ENCODE assay signal across 21 cellular contexts in the genomic region with DNA sequence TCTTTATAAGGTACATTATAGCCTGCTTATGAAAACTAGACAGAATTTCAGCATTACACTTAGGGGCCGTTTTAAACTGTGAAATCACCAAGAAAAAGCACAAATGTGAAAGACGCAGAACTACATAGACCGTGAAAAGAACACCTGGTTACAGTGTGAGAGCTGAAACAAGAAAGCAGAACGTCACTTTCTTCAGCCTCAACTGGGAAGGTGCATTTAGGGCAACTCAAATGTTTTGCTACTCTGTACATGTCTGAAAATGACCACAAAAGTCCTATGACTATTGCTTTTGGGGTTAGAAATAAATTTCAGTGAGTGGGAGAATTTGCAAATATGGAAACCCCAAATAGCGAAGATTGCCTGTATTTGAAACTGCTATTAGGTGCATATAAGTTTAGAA.
DNase-seq lines count a peak whose midpoint lies in the region; ATAC-seq and TF ChIP-seq lines count a peak whose summit lies in the region.
"Had no signal": no experiment of that assay in that cellular context is flagged by ENCODE, and none has a peak within 500 bp of the region (broad histone marks: within the 10 kb centered on the region; RNA-seq: fewer than 3 reads in every experiment).

No MANE protein-coding gene starts in this region.

- H3K4me1 ChIP-seq in MM.1S (ENCODE audit: low read length): peaks cover 26% of the 10 kb centered on the region

- ATAC-seq in GM18868 (IDR thresholded peaks at IDR 0.05; ENCODE audit: unreplicated experiment) (peak; percentile 78), GM21381 (IDR thresholded peaks at IDR 0.05; ENCODE audit: unreplicated experiment) (peak; percentile 41), HG02938 (IDR thresholded peaks at IDR 0.05; ENCODE audit: unreplicated experiment) (peak; percentile 48), Right ventricle myocardium superior (ENCODE audit: poor library complexity) (no peak)
- ATAC-seq in activated CD8-positive, alpha-beta T cell treated with anti-CD3 and anti-CD28 coated beads, Interleukin-2, amount 10 ng/mL, durations not matched to agents 7 days and 5 days: no peak
- ATAC-seq: activated T-cell treated with anti-CD3 and anti-CD28 coated beads, Interleukin-2, amount 50 U/mL, for 72 hours; CD8-positive, alpha-beta T cell; left colon had no signal

- H3K4me2 ChIP-seq in MM.1S (ENCODE audit: low read depth, low read length): peak overlapping the region; percentile 45

- no peak overlapping the region for H2AFZ ChIP-seq in MM.1S (ENCODE audit: low read length)

- H3K27me3 Mint-ChIP-seq in activated CD8-positive, alpha-beta T cell treated with anti-CD3 and anti-CD28 coated beads, Interleukin-2, amount 10 ng/mL, durations not matched to agents 7 days and 5 days (ENCODE audit: low read depth): no peaks in the 10 kb centered on the region
- H3K27me3 Mint-ChIP-seq: activated CD4-positive, alpha-beta memory T cell treated with anti-CD3 and anti-CD28 coated beads for 36 hours; activated naive CD8-positive, alpha-beta T cell treated with anti-CD3 and anti-CD28 coated beads for 36 hours had no signal

- H3K9me2 ChIP-seq in MM.1S (replicated peaks; ENCODE audit: insufficient read depth, low read length): no peaks in the 10 kb centered on the region

- no peaks in the 10 kb centered on the region for H3K9me3 ChIP-seq in MM.1S (replicated peaks; ENCODE audit: insufficient read depth, low read length)

- TF ChIP-seq CTCF in MM.1S (IDR thresholded peaks at IDR 0.05; ENCODE audit: low read length): no peak

- CTCF ChIA-PET in activated CD8-positive, alpha-beta T cell treated with anti-CD3 and anti-CD28 coated beads, Interleukin-2, amount 10 ng/mL, durations not matched to agents 7 days and 5 days (lab: Charles Lee): no interaction called here

- H3K79me2 ChIP-seq in MM.1S (ENCODE audit: low read length): no peaks in the 10 kb centered on the region

- H3K27me3 ChIP-seq in MM.1S (replicated peaks; ENCODE audit: insufficient read depth, low read length): no peaks in the 10 kb centered on the region

- H3F3A ChIP-seq in MM.1S (ENCODE audit: insufficient read depth, low read length): peaks cover 15% of the 10 kb centered on the region

- H3K9ac ChIP-seq in MM.1S (ENCODE audit: low read length): no peak overlapping the region

- no peaks in the 10 kb centered on the region for H4K20me1 ChIP-seq in MM.1S (ENCODE audit: insufficient read depth, low read length)

- H3K27ac Mint-ChIP-seq in activated CD8-positive, alpha-beta T cell treated with anti-CD3 and anti-CD28 coated beads, Interleukin-2, amount 10 ng/mL, durations not matched to agents 7 days and 5 days: no peak overlapping the region
- H3K27ac Mint-ChIP-seq: activated CD4-positive, alpha-beta memory T cell treated with anti-CD3 and anti-CD28 coated beads for 36 hours; activated naive CD8-positive, alpha-beta T cell treated with anti-CD3 and anti-CD28 coated beads for 36 hours; activated T-cell treated with anti-CD3 and anti-CD28 coated beads, Interleukin-2, amount 50 U/mL, for 72 hours; brain; CD8-positive, alpha-beta T cell; nephron had no signal

- intact Hi-C loops in Right ventricle myocardium superior (cut with DNase I): no loop called here

- no peaks in the 10 kb centered on the region for H3K36me3 Mint-ChIP-seq in activated CD8-positive, alpha-beta T cell treated with anti-CD3 and anti-CD28 coated beads, Interleukin-2, amount 10 ng/mL, durations not matched to agents 7 days and 5 days (ENCODE audit: low read depth)
- H3K36me3 Mint-ChIP-seq: activated CD4-positive, alpha-beta memory T cell treated with anti-CD3 and anti-CD28 coated beads for 36 hours; activated naive CD8-positive, alpha-beta T cell treated with anti-CD3 and anti-CD28 coated beads for 36 hours; brain; CD8-positive, alpha-beta T cell had no signal

- no peak overlapping the region for H3K4me3 Mint-ChIP-seq in activated CD8-positive, alpha-beta T cell treated with anti-CD3 and anti-CD28 coated beads, Interleukin-2, amount 10 ng/mL, durations not matched to agents 7 days and 5 days
- H3K4me3 Mint-ChIP-seq: activated CD4-positive, alpha-beta memory T cell treated with anti-CD3 and anti-CD28 coated beads for 36 hours; activated naive CD8-positive, alpha-beta T cell treated with anti-CD3 and anti-CD28 coated beads for 36 hours; activated T-cell treated with anti-CD3 and anti-CD28 coated beads, Interleukin-2, amount 50 U/mL, for 72 hours; brain; CD8-positive, alpha-beta T cell; nephron had no signal

- POLR2A ChIA-PET in activated CD8-positive, alpha-beta T cell treated with anti-CD3 and anti-CD28 coated beads, Interleukin-2, amount 10 ng/mL, durations not matched to agents 7 days and 5 days (lab: Charles Lee): no interaction called here

- H3K27ac ChIP-seq in MM.1S (ENCODE audit: low read length): peak overlapping the region; percentile 37; the same call in 1 of the 2 replicates
- H3K27ac ChIP-seq: skin epidermis had no signal

- no peak overlapping the region for H3K4me3 ChIP-seq in MM.1S (ENCODE audit: low read length)
- H3K4me3 ChIP-seq: skin epidermis had no signal

- no peaks in the 10 kb centered on the region for H3K36me3 ChIP-seq in MM.1S (replicated peaks; ENCODE audit: insufficient read depth, low read length)

- no peaks in the 10 kb centered on the region for H3K9me3 Mint-ChIP-seq in activated CD8-positive, alpha-beta T cell treated with anti-CD3 and anti-CD28 coated beads, Interleukin-2, amount 10 ng/mL, durations not matched to agents 7 days and 5 days (ENCODE audit: insufficient read depth)
- H3K9me3 Mint-ChIP-seq: activated CD4-positive, alpha-beta memory T cell treated with anti-CD3 and anti-CD28 coated beads for 36 hours; activated naive CD8-positive, alpha-beta T cell treated with anti-CD3 and anti-CD28 coated beads for 36 hours; activated T-cell treated with anti-CD3 and anti-CD28 coated beads, Interleukin-2, amount 50 U/mL, for 72 hours; brain; CD8-positive, alpha-beta T cell; nephron had no signal

- H3K4me1 Mint-ChIP-seq in activated CD8-positive, alpha-beta T cell treated with anti-CD3 and anti-CD28 coated beads, Interleukin-2, amount 10 ng/mL, durations not matched to agents 7 days and 5 days (ENCODE audit: low read depth): no peaks in the 10 kb centered on the region
- H3K4me1 Mint-ChIP-seq: activated naive CD8-positive, alpha-beta T cell treated with anti-CD3 and anti-CD28 coated beads for 36 hours; brain had no signal

- peak; percentile 69 for DNase-seq in MM.1S
- DNase-seq in Right ventricle myocardium superior: no peak
- DNase-seq in activated CD8-positive, alpha-beta T cell treated with anti-CD3 and anti-CD28 coated beads, Interleukin-2, amount 10 ng/mL, durations not matched to agents 7 days and 5 days: no peak
- no peak for DNase-seq in HK-2 (ENCODE audit: unreplicated experiment)
- DNase-seq in stimulated activated naive CD4-positive, alpha-beta T cell (lab: John Stamatoyannopoulos, UW): no peak
- DNase-seq: activated CD4-positive, alpha-beta memory T cell treated with anti-CD3 and anti-CD28 coated beads for 36 hours; activated naive CD8-positive, alpha-beta T cell treated with anti-CD3 and anti-CD28 coated beads for 36 hours; activated T-cell treated with anti-CD3 and anti-CD28 coated beads, Interleukin-2, amount 50 U/mL, for 72 hours; CD8-positive, alpha-beta T cell; cortex of kidney; H7; left colon; NCI-H1105 treated with DMSO at 0.1 percent for 48 hours; NCI-H774; SW 1271 had no signal

Comparison
In these comparisons a context has a peak if more than half of its experiments do, and no peak if none do; other contexts are left out.
1. ATAC-seq: peak in GM18868 (single experiment), GM21381 (single experiment) and HG02938 (single experiment); none in Right ventricle myocardium superior (single experiment) and activated CD8-positive, alpha-beta T cell treated with anti-CD3 and anti-CD28 coated beads, Interleukin-2, amount 10 ng/mL, durations not matched to agents 7 days and 5 days (single experiment).